14 cellular contexts compared by ENCODE assay signal in the genomic region with DNA sequence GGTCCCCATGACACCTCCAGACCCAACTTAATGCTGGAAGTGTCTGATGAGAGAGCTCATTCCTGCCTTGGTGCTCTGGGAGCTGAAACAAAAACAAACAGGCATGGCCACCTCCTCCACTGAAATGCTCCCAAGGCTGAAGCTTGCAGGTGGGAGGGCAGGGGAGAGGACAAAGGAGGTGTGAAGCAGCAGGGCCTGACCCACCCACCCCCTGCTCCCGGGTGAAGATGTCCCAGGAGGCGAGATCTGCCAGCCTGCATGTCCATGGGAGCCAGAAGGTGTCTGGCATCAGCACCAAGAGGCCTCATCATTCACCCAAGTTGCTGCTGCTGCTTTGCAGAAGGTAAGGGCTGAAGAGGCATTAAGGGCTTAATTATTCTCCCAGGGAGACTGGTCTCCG. TPM values are rescaled to one million over a fixed set of nuclear protein-coding genes. Genes with fewer than 3 reads are reported as not detected.
A peak's percentile ranks its signal among the peaks of the same experiment; 100 is the strongest.
DNase-seq lines count a peak whose midpoint lies in the region; ATAC-seq and TF ChIP-seq lines count a peak whose summit lies in the region.
"Had no signal": no experiment of that assay in that cellular context is flagged by ENCODE, and none has a peak within 500 bp of the region (broad histone marks: within the 10 kb centered on the region; RNA-seq: fewer than 3 reads in every experiment).

No MANE protein-coding gene starts in this region.

- H3K9ac ChIP-seq in rectal smooth muscle tissue (ENCODE audit: low read length), result no peak overlapping the region

- WGBS in esophagus squamous epithelium, 2 donors, result 63 to 70% methylated on average over 1 to 2 of the region's 3 CpGs

- ATAC-seq in CD8-positive, alpha-beta T cell, result no peak

- H3K36me3 ChIP-seq in esophagus squamous epithelium (no peaks in the 10 kb centered on the region), rectal smooth muscle tissue (ENCODE audit: control insufficient read depth, insufficient read depth, low read length) (peaks cover 3% of the 10 kb centered on the region)
- no peaks in the 10 kb centered on the region for H3K36me3 ChIP-seq in CD8-positive, alpha-beta T cell (ENCODE audit: insufficient read depth, low read length)
- H3K36me3 ChIP-seq: HAP-1 had no signal

- peaks cover 3 to 11% (median 7%) of the 10 kb centered on the region in 3 donors for H3K27me3 Mint-ChIP-seq in CD14-positive monocyte (ENCODE audit: low read depth in 3 of 3)
- H3K27me3 Mint-ChIP-seq in HFFc6 (ENCODE audit: insufficient read depth), result no peaks in the 10 kb centered on the region
- H3K27me3 Mint-ChIP-seq in CD8-positive, alpha-beta T cell (ENCODE audit: low read depth), result no peaks in the 10 kb centered on the region

- peaks cover 36 to 42% of the 10 kb centered on the region in 2 donors for H3K36me3 Mint-ChIP-seq in CD14-positive monocyte
- peaks cover 12% of the 10 kb centered on the region for H3K36me3 Mint-ChIP-seq in HFFc6 (ENCODE audit: low read depth)
- H3K36me3 Mint-ChIP-seq in CD8-positive, alpha-beta T cell, result peaks cover 5% of the 10 kb centered on the region

- H3K27me3 ChIP-seq in esophagus squamous epithelium (peaks cover 0 to 11% (median 0%) of the 10 kb centered on the region in 4 donors), rectal smooth muscle tissue (ENCODE audit: control insufficient read depth, insufficient read depth, low read length) (no peaks in the 10 kb centered on the region)
- H3K27me3 ChIP-seq in CD8-positive, alpha-beta T cell (ENCODE audit: insufficient read depth, low read length), result no peaks in the 10 kb centered on the region
- H3K27me3 ChIP-seq: hepatocyte had no signal

- H3K4me1 Mint-ChIP-seq in CD14-positive monocyte (peaks cover 38% of the 10 kb centered on the region), HFFc6 (ENCODE audit: low read depth) (peaks cover 67% of the 10 kb centered on the region)
- H3K4me1 Mint-ChIP-seq in CD8-positive, alpha-beta T cell (ENCODE audit: low read depth), result peaks cover 10% of the 10 kb centered on the region

- TF ChIP-seq CTCF in CD14-positive monocyte (IDR thresholded peaks at IDR 0.05), result no peak
- no peak for TF ChIP-seq CTCF in HFFc6 (IDR thresholded peaks at IDR 0.05)
- no peak for TF ChIP-seq CTCF in esophagus squamous epithelium (IDR thresholded peaks at IDR 0.05)
- TF ChIP-seq CTCF in CD8-positive, alpha-beta T cell (IDR thresholded peaks at IDR 0.05), result no peak

- H3K4me3 Mint-ChIP-seq in CD14-positive monocyte, result no peak overlapping the region
- H3K4me3 Mint-ChIP-seq in HFFc6, result no peak overlapping the region; the same call in 1 of the 2 replicates
- H3K4me3 Mint-ChIP-seq in CD8-positive, alpha-beta T cell, result no peak overlapping the region

- DNase-seq in CD14-positive monocyte (ENCODE audit: low spot score) (no peak), HFFc6 (no peak), esophagus squamous epithelium (lab: John Stamatoyannopoulos, UW) (no peak), kidney tubule cell (ENCODE audit: low spot score) (no peak), NCI-H510A (lab: John Stamatoyannopoulos, UW) (no peak)
- DNase-seq in CD8-positive, alpha-beta T cell, result no peak
- DNase-seq in activated CD8-positive, alpha-beta memory T cell treated with anti-CD3 and anti-CD28 coated beads, Interleukin-2, amount 50 U/mL, for 4 hours, result no peak
- DNase-seq: COR-L47; effector memory CD4-positive, alpha-beta T cell; NCI-H146 had no signal

- peak overlapping the region in 5 of 7 donors; percentile 15 to 85 (median 79) for H3K27ac Mint-ChIP-seq in CD14-positive monocyte
- peak overlapping the region; percentile 47; the same call in 1 of the 2 replicates for H3K27ac Mint-ChIP-seq in HFFc6
- no peak overlapping the region for H3K27ac Mint-ChIP-seq in CD8-positive, alpha-beta T cell

- intact Hi-C loops in CD14-positive monocyte (cut with micrococcal nuclease), result loop anchor here (5.0 to 10.0 kb wide), 2 partner anchors 38 to 130 kb away; a partner anchor contains a TSS
- intact Hi-C loops in esophagus squamous epithelium (cut with DNase I), result no loop called here
- intact Hi-C loops in CD8-positive, alpha-beta T cell (cut with DNase I, micrococcal nuclease), result loop anchor here (5.0 to 10.0 kb wide), 2 partner anchors 158 to 210 kb away; a partner anchor contains a TSS

- CTCF ChIA-PET in CD8-positive, alpha-beta T cell (lab: Charles Lee), result interaction anchor here (0.7 to 18.2 kb wide), 12 partner anchors 8 to 69 kb away, joined by 3 to 576 read pairs (median 8); a partner anchor contains a TSS

- peak overlapping the region in 3 of 4 donors; percentile 53 to 80 (median 74) for H3K27ac ChIP-seq in esophagus squamous epithelium
- H3K27ac ChIP-seq in rectal smooth muscle tissue (ENCODE audit: low read depth, low read length), result peak overlapping the region; percentile 87
- no peak overlapping the region for H3K27ac ChIP-seq in CD8-positive, alpha-beta T cell (ENCODE audit: low read depth, low read length)
- H3K27ac ChIP-seq: hepatocyte had no signal

- H3K4me3 ChIP-seq in esophagus squamous epithelium (no peak overlapping the region), rectal smooth muscle tissue (ENCODE audit: low read length) (no peak overlapping the region)
- no peak overlapping the region for H3K4me3 ChIP-seq in CD8-positive, alpha-beta T cell (ENCODE audit: low read depth, low read length)
- H3K4me3 ChIP-seq: HAP-1, hepatocyte had no signal

- POLR2A ChIA-PET in CD8-positive, alpha-beta T cell (lab: Charles Lee), result interaction anchor here (0.9 to 3.8 kb wide), 3 partner anchors 36 to 62 kb away, joined by 3 to 31 read pairs (median 4); no protein-coding TSS in a partner anchor

- peaks cover 0 to 2% (median 0%) of the 10 kb centered on the region in 7 donors for H3K9me3 Mint-ChIP-seq in CD14-positive monocyte
- H3K9me3 Mint-ChIP-seq in HFFc6, result no peaks in the 10 kb centered on the region
- no peaks in the 10 kb centered on the region for H3K9me3 Mint-ChIP-seq in CD8-positive, alpha-beta T cell

- no peak for TF ChIP-seq POLR2A in esophagus squamous epithelium (IDR thresholded peaks at IDR 0.05)

- no peaks in the 10 kb centered on the region for H3K9me3 ChIP-seq in esophagus squamous epithelium
- H3K9me3 ChIP-seq in CD8-positive, alpha-beta T cell (ENCODE audit: low read length), result no peaks in the 10 kb centered on the region
- H3K9me3 ChIP-seq: HAP-1 had no signal

- peaks cover 7 to 49% (median 20%) of the 10 kb centered on the region in 3 donors for H3K4me1 ChIP-seq in esophagus squamous epithelium
- peaks cover 20% of the 10 kb centered on the region for H3K4me1 ChIP-seq in rectal smooth muscle tissue (ENCODE audit: control insufficient read depth, insufficient read depth, low read length)
- peaks cover 7% of the 10 kb centered on the region for H3K4me1 ChIP-seq in CD8-positive, alpha-beta T cell (ENCODE audit: insufficient read depth, low read length)
- H3K4me1 ChIP-seq: HAP-1 had no signal

RNA-seq across cellular contexts. Expression of a gene that starts 4.2 kb away (rescaled TPM):
- polyA plus RNA-seq in CD14-positive monocyte, result under 1 TPM; 0.11 to 0.35 TPM
- 1 to 10 TPM in 1 of 6 experiments, under 1 TPM in 5; 0.59 to 2.5 (median 0.73) TPM for total RNA-seq in HFFc6 (2021; fragmentation: NEBNext Ultra II Directional; extraction: Animal tissue kit (Norgen Biotek cat#: 25700))
- under 1 TPM in 1 of 4 donors, not detected in 3; 0.13 TPM for total RNA-seq in esophagus squamous epithelium
- under 1 TPM; 0.16 to 0.56 TPM for total RNA-seq in CD8-positive, alpha-beta T cell
- total RNA-seq: activated CD8-positive, alpha-beta memory T cell treated with anti-CD3 and anti-CD28 coated beads for 36 hours; hepatocyte had no signal
- polyA plus RNA-seq: hepatocyte had no signal

RNA-seq across cellular contexts. Expression of a gene that starts 25.7 kb away (rescaled TPM):
- polyA plus RNA-seq in CD14-positive monocyte, result 100 to 1,000 TPM; 225 to 262 TPM
- 100 to 1,000 TPM; 247 to 272 (median 259) TPM for total RNA-seq in HFFc6 (2021; fragmentation: NEBNext Ultra II Directional; extraction: Animal tissue kit (Norgen Biotek cat#: 25700))
- total RNA-seq in esophagus squamous epithelium, result 100 to 1,000 TPM; 165 to 215 (median 167) TPM
- total RNA-seq in CD8-positive, alpha-beta T cell, result 10 to 100 TPM; 39.1 to 39.6 TPM

RNA-seq across cellular contexts. Expression of a gene that starts 28.5 kb away (rescaled TPM):
- polyA plus RNA-seq in CD14-positive monocyte, result 100 to 1,000 TPM; 520 to 528 TPM
- total RNA-seq in HFFc6 (2021; fragmentation: NEBNext Ultra II Directional; extraction: Animal tissue kit (Norgen Biotek cat#: 25700)), result 10 to 100 TPM; 18.1 to 24.7 (median 23.4) TPM
- 10 to 100 TPM in 1 of 4 donors, 1 to 10 TPM in 2, under 1 TPM in 1; 0.61 to 13.4 (median 6.0) TPM for total RNA-seq in esophagus squamous epithelium
- 10 to 100 TPM in 1 of 2 experiments, 1 to 10 TPM in 1; 8.6 to 10.2 TPM for total RNA-seq in CD8-positive, alpha-beta T cell

Comparison
In these comparisons a context has a peak if more than half of its experiments do, and no peak if none do; other contexts are left out.
1. RNA of a gene that starts 25.7 kb away (total RNA-seq): 247 to 272 TPM in HFFc6 and 165 to 215 TPM in esophagus squamous epithelium; 39.1 to 39.6 TPM in CD8-positive, alpha-beta T cell; every median in the first group is over 4 times any median in the second.